In the genomic region with DNA sequence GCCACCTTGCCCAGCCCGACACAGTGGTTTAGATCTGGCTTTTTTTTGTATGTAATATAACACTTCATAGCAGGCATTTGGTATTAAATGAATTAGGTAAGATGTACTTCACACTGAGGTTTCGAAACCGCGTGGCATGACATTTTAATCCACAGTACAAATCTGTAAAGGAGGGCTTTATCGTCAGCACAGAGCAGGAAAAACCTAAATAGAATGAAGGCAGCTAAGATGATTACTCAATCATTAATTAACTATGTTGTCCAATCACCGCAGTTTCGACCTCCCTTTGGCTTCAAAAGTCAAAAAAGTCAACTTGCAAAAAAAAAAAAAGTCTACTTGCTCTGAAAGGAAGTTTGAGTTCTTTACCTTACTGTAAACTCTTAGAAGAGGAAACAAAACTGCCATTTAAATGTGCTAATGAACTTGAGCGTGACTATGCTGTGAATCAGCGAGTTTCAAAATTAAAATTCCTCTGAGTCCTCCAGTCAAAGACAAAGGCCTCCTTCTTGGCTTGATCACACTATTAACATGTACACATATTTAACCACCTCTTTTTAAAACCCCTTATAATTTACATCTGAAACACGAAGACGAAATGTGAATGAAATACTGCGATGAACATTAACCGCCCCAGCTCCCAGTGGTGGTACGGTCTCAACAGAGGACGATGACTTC, we compare ENCODE assay signal across 8 cellular contexts. TPM values are rescaled to one million over a fixed set of nuclear protein-coding genes. Genes with fewer than 3 reads are reported as not detected.
DNase-seq lines count a peak whose midpoint lies in the region; ATAC-seq, FAIRE-seq and TF ChIP-seq lines count a peak whose summit lies in the region.

No MANE protein-coding gene starts in this region.

- no peak overlapping the region for H3K4ac ChIP-seq in neuronal stem cell (ENCODE audit: low read length)

- CTCF ChIA-PET in activated CD8-positive, alpha-beta memory T cell treated with anti-CD3 and anti-CD28 coated beads, Interleukin-2, amount 10 ng/mL, durations not matched to agents 7 days and 5 days (lab: Charles Lee), result interaction anchor here (0.6 to 3.3 kb wide), 5 partner anchors 15 to 258 kb away, joined by 3 to 13 read pairs (median 4); a partner anchor contains a TSS

- peak overlapping the region; percentile 92 for H3K18ac ChIP-seq in neuronal stem cell (ENCODE audit: low read length)

- H3K27me3 Mint-ChIP-seq in activated CD8-positive, alpha-beta memory T cell treated with anti-CD3 and anti-CD28 coated beads, Interleukin-2, amount 10 ng/mL, durations not matched to agents 7 days and 5 days, result no peaks in the 10 kb centered on the region

- H2BK12ac ChIP-seq in neuronal stem cell (ENCODE audit: low read length), result no peak overlapping the region

- H2BK5ac ChIP-seq in neuronal stem cell (ENCODE audit: low read length), result peak overlapping the region; percentile 66

- H2AFZ ChIP-seq in neuronal stem cell (ENCODE audit: low read length), result peak overlapping the region; percentile 99

- no peak overlapping the region for H2BK120ac ChIP-seq in neuronal stem cell (ENCODE audit: low read depth, low read length)

- H4K91ac ChIP-seq in neuronal stem cell (ENCODE audit: low read depth, low read length, poor library complexity), result no peak overlapping the region

- H3K27ac ChIP-seq in neuronal stem cell (replicated peaks; ENCODE audit: low read length), result peak overlapping the region; percentile 29

- peak overlapping the region; percentile 97 for H3K23ac ChIP-seq in neuronal stem cell (ENCODE audit: low read depth, low read length, poor library complexity)

- peaks cover 0 to 9% of the 10 kb centered on the region in 2 donors for H3K4me1 ChIP-seq in neuronal stem cell (ENCODE audit: control insufficient read depth in 2 of 2, insufficient read depth in 1 of 2, low read depth in 1 of 2, low read length in 2 of 2)

- H2AK5ac ChIP-seq in neuronal stem cell (ENCODE audit: low read depth, low read length), result no peak overlapping the region

- no peak overlapping the region for H4K8ac ChIP-seq in neuronal stem cell (ENCODE audit: low read depth, low read length)

- peaks cover 7% of the 10 kb centered on the region for H3K79me1 ChIP-seq in neuronal stem cell (ENCODE audit: low read depth, low read length)

- peaks cover 7% of the 10 kb centered on the region for H3K36me3 Mint-ChIP-seq in activated CD8-positive, alpha-beta memory T cell treated with anti-CD3 and anti-CD28 coated beads, Interleukin-2, amount 10 ng/mL, durations not matched to agents 7 days and 5 days

- ATAC-seq in GM21737 (IDR thresholded peaks at IDR 0.05; ENCODE audit: unreplicated experiment), result peak; percentile 29
- peak; percentile 24 for ATAC-seq in activated CD8-positive, alpha-beta memory T cell treated with anti-CD3 and anti-CD28 coated beads, Interleukin-2, amount 10 ng/mL, durations not matched to agents 7 days and 5 days

- no CpG with 5 or more reads among the region's 15 CpGs for WGBS in neuronal stem cell (ENCODE audit: extremely low coverage in 2 of 2, insufficient read length in 2 of 2, insufficient replicate concordance in 1 of 2), 2 donors

- H3K4me3 Mint-ChIP-seq in activated CD8-positive, alpha-beta memory T cell treated with anti-CD3 and anti-CD28 coated beads, Interleukin-2, amount 10 ng/mL, durations not matched to agents 7 days and 5 days, result peak overlapping the region; percentile 87

- H3K27me3 ChIP-seq in neuronal stem cell (ENCODE audit: control insufficient read depth in 3 of 3, insufficient read depth in 3 of 3, low read depth in 1 of 3, low read length in 3 of 3), result no peaks in the 10 kb centered on the region

- peak overlapping the region; percentile 96 for H3K4me2 ChIP-seq in neuronal stem cell (ENCODE audit: insufficient read depth, low read length, poor library complexity, severe bottlenecking)

- DNase-seq in GM12865 (ENCODE audit: low read depth) (peak; percentile 69), LHCN-M2 (ENCODE audit: low read depth) (peak; percentile 34), fibroblast of the aortic adventitia (ENCODE audit: low read depth) (peak; percentile 60), neuronal stem cell (ENCODE audit: low spot score) (no peak), cortex of kidney (lab: John Stamatoyannopoulos, UW) (no peak), HTR-8/SVneo (ENCODE audit: insufficient read length, low spot score) (no peak)
- DNase-seq in activated CD8-positive, alpha-beta memory T cell treated with anti-CD3 and anti-CD28 coated beads, Interleukin-2, amount 10 ng/mL, durations not matched to agents 7 days and 5 days, result peak; percentile 57

- peak overlapping the region; percentile 96 for H3K27ac Mint-ChIP-seq in activated CD8-positive, alpha-beta memory T cell treated with anti-CD3 and anti-CD28 coated beads, Interleukin-2, amount 10 ng/mL, durations not matched to agents 7 days and 5 days

- peaks cover 28% of the 10 kb centered on the region for H3K4me1 Mint-ChIP-seq in activated CD8-positive, alpha-beta memory T cell treated with anti-CD3 and anti-CD28 coated beads, Interleukin-2, amount 10 ng/mL, durations not matched to agents 7 days and 5 days

- no peak overlapping the region for H2BK15ac ChIP-seq in neuronal stem cell (ENCODE audit: low read length)

- no peaks in the 10 kb centered on the region for H3K9me3 Mint-ChIP-seq in activated CD8-positive, alpha-beta memory T cell treated with anti-CD3 and anti-CD28 coated beads, Interleukin-2, amount 10 ng/mL, durations not matched to agents 7 days and 5 days (ENCODE audit: low read depth)

- no peaks in the 10 kb centered on the region for H3K9me3 ChIP-seq in neuronal stem cell (replicated peaks in 1 of 2; ENCODE audit: control insufficient read depth in 2 of 2, insufficient read depth in 1 of 2, low read depth in 1 of 2, low read length in 2 of 2)

- no peak for FAIRE-seq in HTR-8/SVneo (lab: Jason Lieb, UNC)

- H3K14ac ChIP-seq in neuronal stem cell (ENCODE audit: low read length), result no peak overlapping the region

- peak overlapping the region; percentile 84 for H3K9ac ChIP-seq in neuronal stem cell (ENCODE audit: low read depth, low read length, poor library complexity)

- H3K36me3 ChIP-seq in neuronal stem cell (replicated peaks in 1 of 2; ENCODE audit: control insufficient read depth in 2 of 2, insufficient read depth in 2 of 2, low read length in 2 of 2), result peaks cover 0 to 3% of the 10 kb centered on the region in 2 donors

- H3K4me3 ChIP-seq in GM12865 (ENCODE audit: low read depth, low read length) (peak overlapping the region; percentile 93), fibroblast of the aortic adventitia (ENCODE audit: low read depth, low read length) (peak overlapping the region; percentile 98), neuronal stem cell (ENCODE audit: low read length in 2 of 2) (peak overlapping the region; percentile 65 to 93)

- no peak for TF ChIP-seq CTCF in GM12865 (IDR thresholded peaks at IDR 0.05; ENCODE audit: insufficient read depth, low read depth, low read length, missing control alignments)
- no peak for TF ChIP-seq CTCF in fibroblast of the aortic adventitia (IDR thresholded peaks at IDR 0.05; ENCODE audit: insufficient read depth, low read length)

RNA-seq across cellular contexts. Expression of a gene that starts 0.7 kb away (rescaled TPM):
- total RNA-seq in LHCN-M2 (2014; rRNA removed), result 18.8 and 20.1 TPM in 2 replicates
- polyA plus RNA-seq in LHCN-M2 (2012), result 8.8 TPM
- 10 to 100 TPM; 19.8 to 25.2 TPM for total RNA-seq in activated CD8-positive, alpha-beta memory T cell treated with anti-CD3 and anti-CD28 coated beads, Interleukin-2, amount 10 ng/mL, durations not matched to agents 7 days and 5 days
- 9.0 and 35.2 TPM in 2 replicates for total RNA-seq in fibroblast of the aortic adventitia (ENCODE audit: low replicate concordance)
- polyA plus RNA-seq in neuronal stem cell (2013, experiment 1 of 2), result 11.7 TPM
- polyA plus RNA-seq in neuronal stem cell (2013, experiment 2 of 2), result 11.9 TPM

RNA-seq across cellular contexts. Expression of a gene that starts 15.3 kb away (rescaled TPM):
- total RNA-seq in LHCN-M2 (2014; rRNA removed), result 49.7 and 68.7 TPM in 2 replicates
- 49.5 TPM for polyA plus RNA-seq in LHCN-M2 (2012)
- 10 to 100 TPM; 41.1 to 61.8 TPM for total RNA-seq in activated CD8-positive, alpha-beta memory T cell treated with anti-CD3 and anti-CD28 coated beads, Interleukin-2, amount 10 ng/mL, durations not matched to agents 7 days and 5 days
- 88.4 and 133 TPM in 2 replicates for total RNA-seq in fibroblast of the aortic adventitia (ENCODE audit: low replicate concordance)
- 12.5 TPM for polyA plus RNA-seq in neuronal stem cell (2013, experiment 1 of 2)
- 12.4 TPM for polyA plus RNA-seq in neuronal stem cell (2013, experiment 2 of 2)

Comparison
In these comparisons a context has a peak if more than half of its experiments do, and no peak if none do; other contexts are left out.
1. DNase-seq: peak in GM12865 (single experiment), LHCN-M2 (single experiment), activated CD8-positive, alpha-beta memory T cell treated with anti-CD3 and anti-CD28 coated beads, Interleukin-2, amount 10 ng/mL, durations not matched to agents 7 days and 5 days (single experiment) and fibroblast of the aortic adventitia (single experiment); none in neuronal stem cell (single experiment), cortex of kidney (single experiment) and HTR-8/SVneo (single experiment).
2. Peak in every context shown above with its lines, with median percentiles within 50 percentile points of each other: H3K4me3 ChIP-seq.